Comparison of ENCODE assay signal across 9 cellular contexts in the genomic region with DNA sequence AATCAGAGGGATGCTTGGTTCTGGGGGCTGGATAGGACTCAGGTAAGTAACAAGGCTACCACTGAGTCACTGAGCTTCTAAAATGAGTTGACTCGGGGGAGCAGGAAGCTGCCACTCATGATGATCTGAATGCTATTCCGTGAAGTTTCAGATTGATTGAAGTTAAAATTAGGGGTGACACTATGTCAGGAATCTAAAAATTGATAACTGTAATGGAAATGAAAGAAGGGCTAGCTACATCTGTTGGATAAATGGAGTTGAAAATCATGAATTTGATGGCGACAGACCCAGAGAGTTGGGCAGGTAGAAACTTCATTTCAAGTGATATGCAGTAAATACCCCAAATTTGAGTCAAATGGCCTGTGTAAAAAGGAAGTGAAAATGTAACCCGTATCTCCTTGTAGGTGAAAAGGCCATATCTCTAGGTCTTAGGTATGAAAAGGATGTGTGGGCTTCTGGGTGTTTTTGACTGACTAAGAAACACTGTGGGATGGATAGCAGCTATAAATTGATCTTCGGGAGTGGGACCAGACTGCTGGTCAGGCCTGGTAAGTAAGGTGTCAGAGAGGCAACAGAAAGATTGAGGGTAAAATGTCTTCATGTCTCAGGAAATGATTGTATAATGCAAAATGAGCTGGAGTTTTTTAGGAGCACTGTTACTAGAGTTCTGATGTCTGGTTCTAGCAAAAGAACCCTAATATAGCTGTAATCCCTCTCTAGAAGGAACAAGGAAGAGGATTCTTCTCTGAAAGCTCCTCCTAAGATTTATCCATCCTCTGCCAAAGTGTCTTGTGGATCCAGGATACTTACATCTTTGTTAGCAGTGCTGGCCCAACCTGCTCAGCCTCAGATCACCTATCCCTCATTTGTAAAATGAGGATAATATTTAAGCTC. TPM values are rescaled to one million over a fixed set of nuclear protein-coding genes. Genes with fewer than 3 reads are reported as not detected.
A peak's percentile ranks its signal among the peaks of the same experiment; 100 is the strongest.
DNase-seq lines count a peak whose midpoint lies in the region; ATAC-seq and TF ChIP-seq lines count a peak whose summit lies in the region.
"Had no signal": no experiment of that assay in that cellular context is flagged by ENCODE, and none has a peak within 500 bp of the region (broad histone marks: within the 10 kb centered on the region; RNA-seq: fewer than 3 reads in every experiment).

No MANE protein-coding gene starts in this region.

- peak; percentile 66 for ATAC-seq in GM19328 (IDR thresholded peaks at IDR 0.05; ENCODE audit: unreplicated experiment)
- ATAC-seq in HG03060 (IDR thresholded peaks at IDR 0.05; ENCODE audit: low read depth, unreplicated experiment) = peak; percentile 67
- peak; percentile 74 to 83 for ATAC-seq in activated naive CD4-positive, alpha-beta T cell treated with anti-CD3 and anti-CD28 coated beads, Interleukin-2, amount 50 U/mL, for 72 hours

- peaks cover 82 to 92% of the 10 kb centered on the region in 2 donors for H3K36me3 Mint-ChIP-seq in activated naive CD4-positive, alpha-beta T cell treated with anti-CD3 and anti-CD28 coated beads, Interleukin-2, amount 50 U/mL, for 72 hours

- peak overlapping the region; percentile 95 to 96 for H3K27ac Mint-ChIP-seq in activated naive CD4-positive, alpha-beta T cell treated with anti-CD3 and anti-CD28 coated beads, Interleukin-2, amount 50 U/mL, for 72 hours

- TF ChIP-seq POLR2A in GM10847 (IDR thresholded peaks at IDR 0.05; ENCODE audit: extremely low read depth, insufficient read length) = peak; percentile 56

- DNase-seq in activated naive CD4-positive, alpha-beta T cell treated with anti-CD3 and anti-CD28 coated beads, Interleukin-2, amount 50 U/mL, for 72 hours (ENCODE audit: low spot score in 2 of 2) = no peak
- no peak for DNase-seq in Ammon's horn (ENCODE audit: low spot score)
- DNase-seq in anterior cingulate cortex (lab: John Stamatoyannopoulos, UW) = no peak
- no peak for DNase-seq in midbrain (lab: John Stamatoyannopoulos, UW)
- DNase-seq in SHP77 (lab: John Stamatoyannopoulos, UW) = no peak
- DNase-seq: NCI-H774 had no signal

- H3K9me3 Mint-ChIP-seq in activated naive CD4-positive, alpha-beta T cell treated with anti-CD3 and anti-CD28 coated beads, Interleukin-2, amount 50 U/mL, for 72 hours = no peaks in the 10 kb centered on the region

RNA-seq across cellular contexts. Expression of a gene that starts 57.3 kb away (rescaled TPM):
- 100 to 1,000 TPM; 218 to 240 TPM for total RNA-seq in activated naive CD4-positive, alpha-beta T cell treated with anti-CD3 and anti-CD28 coated beads, Interleukin-2, amount 50 U/mL, for 72 hours
